4 cellular contexts compared by ENCODE assay signal in genomic region chr17:63613663-63614062, GRCh38.
"Had no signal": no experiment of that assay in that cellular context is flagged by ENCODE, and none has a peak within 500 bp of the region (broad histone marks: within the 10 kb centered on the region; RNA-seq: fewer than 3 reads in every experiment).

No MANE protein-coding gene starts in this region.

- H3K4me2 ChIP-seq: GM23338 had no signal

- DNase-seq: H9, HCEC 1CT, IMR-90 had no signal

- ATAC-seq: GM23338 had no signal

- H2AFZ ChIP-seq: GM23338 had no signal

- H3K4me3 ChIP-seq: GM23338 had no signal
